ENCODE assay signal across 22 cellular contexts in the genomic region with DNA sequence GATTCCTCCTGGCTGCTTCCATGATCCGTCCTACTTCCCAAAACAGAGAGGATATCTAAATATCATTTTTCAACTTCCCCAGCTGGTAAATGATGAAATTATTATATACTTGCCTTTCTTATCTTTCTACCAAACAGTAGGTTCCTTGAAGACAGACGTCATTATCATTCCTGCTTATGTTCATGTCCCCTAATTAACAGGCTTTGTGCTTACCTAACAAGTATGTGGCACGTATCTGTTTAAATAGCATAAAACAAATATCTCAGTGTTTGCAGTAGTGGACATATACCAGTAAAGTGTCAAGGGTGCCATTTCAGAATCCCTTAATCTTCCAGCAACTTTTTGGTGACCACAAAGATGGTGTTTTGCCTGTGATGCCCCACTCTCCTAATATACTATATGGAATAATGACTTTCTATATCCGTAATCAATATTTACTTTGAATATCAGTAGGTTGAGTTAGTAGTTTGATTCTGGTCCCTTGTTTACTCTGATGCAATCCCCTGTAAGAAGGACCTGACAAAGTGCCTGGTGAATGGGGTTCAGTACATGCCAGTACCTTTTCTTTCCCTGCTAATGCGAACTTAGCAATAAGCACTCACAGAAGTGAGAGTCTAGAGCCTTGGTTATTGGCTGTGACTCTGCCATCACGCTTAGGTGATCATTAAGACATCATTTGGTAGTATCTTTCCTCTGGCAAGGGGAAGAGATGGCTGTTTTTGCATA.
DNase-seq lines count a peak whose midpoint lies in the region; ATAC-seq, FAIRE-seq and TF ChIP-seq lines count a peak whose summit lies in the region.
"Had no signal": no experiment of that assay in that cellular context is flagged by ENCODE, and none has a peak within 500 bp of the region (broad histone marks: within the 10 kb centered on the region; RNA-seq: fewer than 3 reads in every experiment).

No MANE protein-coding gene starts in this region.

- TF ChIP-seq POLR2A in Peyer's patch (IDR thresholded peaks at IDR 0.05), result no peak

- TF ChIP-seq CTCF in Peyer's patch (IDR thresholded peaks at IDR 0.05), result no peak
- TF ChIP-seq CTCF in endodermal cell (conservative IDR thresholded peaks at IDR 0.05), result no peak
- TF ChIP-seq CTCF in tibial artery (IDR thresholded peaks at IDR 0.05), result no peak

- peak overlapping the region; percentile 96 for H3K27ac Mint-ChIP-seq in endodermal cell
- H3K27ac Mint-ChIP-seq: activated CD8-positive, alpha-beta T cell treated with anti-CD3 and anti-CD28 coated beads, Interleukin-2, amount 10 ng/mL, durations not matched to agents 7 days and 5 days; activated naive CD4-positive, alpha-beta T cell treated with anti-CD3 and anti-CD28 coated beads, Interleukin-2, amount 10 ng/mL, durations not matched to agents 7 days and 5 days; CD8-positive, alpha-beta T cell had no signal

- 82 to 100% methylated on average over 2 to 5 of the region's 6 CpGs for WGBS in endodermal cell (ENCODE audit: insufficient coverage in 1 of 2, insufficient read length in 1 of 2), 2 experiments

- FAIRE-seq in RCC 7860 (lab: Jason Lieb, UNC), result no peak
- FAIRE-seq: GM12878 had no signal

- no peak for ATAC-seq in left colon
- ATAC-seq: activated CD4-positive, CD25-positive, alpha-beta regulatory T cell treated with anti-CD3 and anti-CD28 coated beads, Interleukin-2, amount 50 U/mL, for 24 hours; activated CD8-positive, alpha-beta T cell treated with anti-CD3 and anti-CD28 coated beads, Interleukin-2, amount 10 ng/mL, durations not matched to agents 7 days and 5 days; CD8-positive, alpha-beta T cell; GM12878 had no signal

- intact Hi-C loops in tibial artery (cut with DNase I; ENCODE audit: low total_unique reads) (no loop called here), left colon (cut with DNase I, micrococcal nuclease) (no loop called here)

- H3K4me1 Mint-ChIP-seq in endodermal cell, result peaks cover 44% of the 10 kb centered on the region

- H3K9ac ChIP-seq in endodermal cell (ENCODE audit: extremely low read depth, low read length, poor library complexity, severe bottlenecking), result no peak overlapping the region
- peak overlapping the region; percentile 69 for H3K9ac ChIP-seq in muscle layer of colon (ENCODE audit: low read length)

- H3K4me3 Mint-ChIP-seq in endodermal cell, result peak overlapping the region; percentile 33
- H3K4me3 Mint-ChIP-seq: activated CD8-positive, alpha-beta T cell treated with anti-CD3 and anti-CD28 coated beads, Interleukin-2, amount 10 ng/mL, durations not matched to agents 7 days and 5 days; activated naive CD4-positive, alpha-beta T cell treated with anti-CD3 and anti-CD28 coated beads, Interleukin-2, amount 10 ng/mL, durations not matched to agents 7 days and 5 days; CD8-positive, alpha-beta T cell had no signal

- H3K4me3 ChIP-seq in Peyer's patch, result no peak overlapping the region
- peak overlapping the region; percentile 48 for H3K4me3 ChIP-seq in endodermal cell (ENCODE audit: low read length)
- H3K4me3 ChIP-seq in muscle layer of colon (ENCODE audit: low read depth in 1 of 2, low read length in 2 of 2), result peak overlapping the region in 1 of 2 donors; percentile 37
- no peak overlapping the region for H3K4me3 ChIP-seq in tibial artery
- H3K4me3 ChIP-seq: GM12878, thoracic aorta had no signal

- H3K36me3 Mint-ChIP-seq in endodermal cell (ENCODE audit: low read depth), result peaks cover 5% of the 10 kb centered on the region

- H3K9me3 ChIP-seq in Peyer's patch (no peaks in the 10 kb centered on the region), endodermal cell (ENCODE audit: control insufficient read depth, low read length) (no peaks in the 10 kb centered on the region), muscle layer of colon (ENCODE audit: low read length) (no peaks in the 10 kb centered on the region), tibial artery (no peaks in the 10 kb centered on the region)
- H3K9me3 ChIP-seq: thoracic aorta had no signal

- no peak for DNase-seq in Peyer's patch
- DNase-seq in endodermal cell, result no peak
- DNase-seq in tibial artery, result no peak
- DNase-seq in NCI-H1930 (lab: John Stamatoyannopoulos, UW), result no peak
- no peak for DNase-seq in left colon
- no peak for DNase-seq in RCC 7860 (ENCODE audit: low spot score)
- DNase-seq: activated CD8-positive, alpha-beta T cell treated with anti-CD3 and anti-CD28 coated beads, Interleukin-2, amount 10 ng/mL, durations not matched to agents 7 days and 5 days; activated naive CD4-positive, alpha-beta T cell treated with anti-CD3 and anti-CD28 coated beads, Interleukin-2, amount 10 ng/mL, durations not matched to agents 7 days and 5 days; activated T-cell treated with anti-CD3 and anti-CD28 coated beads, Interleukin-2, amount 50 U/mL, for 48 hours; CD8-positive, alpha-beta T cell; DMS53; effector CD8-positive, alpha-beta T cell; GOT3; KG1; NCI-H1048; NCI-H2081; NCI-H510A; RPMI8226 had no signal

- H3K36me3 ChIP-seq in Peyer's patch, result no peaks in the 10 kb centered on the region
- no peaks in the 10 kb centered on the region for H3K36me3 ChIP-seq in endodermal cell (ENCODE audit: control insufficient read depth, insufficient read depth, low read length)
- no peaks in the 10 kb centered on the region for H3K36me3 ChIP-seq in muscle layer of colon (ENCODE audit: insufficient read depth, low read length)
- no peaks in the 10 kb centered on the region for H3K36me3 ChIP-seq in tibial artery
- H3K36me3 ChIP-seq: thoracic aorta had no signal

- H3K9me3 Mint-ChIP-seq in endodermal cell, result no peaks in the 10 kb centered on the region

- peaks cover 0 to 8% (median 0%) of the 10 kb centered on the region in 4 donors for H3K4me1 ChIP-seq in Peyer's patch
- peaks cover 29% of the 10 kb centered on the region for H3K4me1 ChIP-seq in endodermal cell (ENCODE audit: control insufficient read depth, insufficient read depth, low read length)
- H3K4me1 ChIP-seq in muscle layer of colon (ENCODE audit: insufficient read depth, low read length), result peaks cover 54% of the 10 kb centered on the region
- peaks cover 0 to 18% (median 12%) of the 10 kb centered on the region in 4 donors for H3K4me1 ChIP-seq in tibial artery

- peaks cover 1% of the 10 kb centered on the region for H3K27me3 Mint-ChIP-seq in endodermal cell (ENCODE audit: insufficient read depth)

- H3K27ac ChIP-seq in Peyer's patch (peak overlapping the region; percentile 18 to 84 (median 44)), endodermal cell (ENCODE audit: low read depth, low read length) (no peak overlapping the region), muscle layer of colon (ENCODE audit: low read depth, low read length) (peak overlapping the region; percentile 83), tibial artery (peak overlapping the region; percentile 43 to 64)

- H3K27me3 ChIP-seq in Peyer's patch (no peaks in the 10 kb centered on the region), endodermal cell (ENCODE audit: control insufficient read depth, insufficient read depth, low read length, poor library complexity, severe bottlenecking) (no peaks in the 10 kb centered on the region), muscle layer of colon (ENCODE audit: control insufficient read depth in 1 of 2, insufficient read depth in 2 of 2, low read length in 2 of 2) (no peaks in the 10 kb centered on the region), tibial artery (no peaks in the 10 kb centered on the region)
